Comparison of ENCODE assay signal across 30 cellular contexts in the genomic region with DNA sequence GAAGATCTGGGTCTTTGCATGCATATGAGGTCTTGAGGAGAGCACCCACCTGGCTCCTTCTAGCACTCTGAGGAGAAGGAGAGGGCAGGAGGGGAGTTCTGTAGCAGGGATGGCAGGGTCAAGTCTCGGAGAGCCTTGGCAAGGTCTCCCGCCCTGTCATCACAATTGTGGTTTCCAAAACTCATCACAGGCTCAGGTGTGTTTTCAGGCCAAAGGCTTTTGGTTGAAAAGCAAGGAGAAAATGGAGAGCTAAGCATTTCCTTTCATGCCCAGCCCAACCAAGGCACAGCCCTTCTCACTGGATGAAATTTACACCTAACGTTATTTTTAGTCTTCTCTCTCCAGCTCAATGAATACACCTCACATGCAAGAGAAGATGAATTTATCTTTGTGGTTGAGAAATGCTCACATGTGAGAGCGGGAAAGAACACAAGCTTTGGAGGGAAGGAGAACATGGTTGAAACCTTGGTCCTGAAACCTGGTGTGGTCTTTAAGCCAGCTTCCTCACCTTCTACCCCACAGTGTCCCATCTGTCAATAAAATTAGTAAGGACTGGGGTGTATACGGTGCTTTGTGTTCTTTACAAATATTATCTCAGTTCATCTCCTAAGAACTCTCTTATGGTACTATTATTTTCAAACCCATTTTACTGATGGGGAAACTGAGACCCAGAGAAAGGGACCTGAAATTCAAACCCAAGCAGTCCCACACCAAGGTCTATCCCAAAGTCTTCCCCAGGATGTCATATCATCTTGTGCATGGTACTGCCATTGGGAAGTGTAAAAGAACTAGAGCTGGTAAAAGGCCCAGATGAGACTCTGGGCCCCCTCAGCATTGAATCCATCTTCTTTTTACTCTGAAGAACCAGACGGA.
"Had no signal": no experiment of that assay in that cellular context is flagged by ENCODE, and none has a peak within 500 bp of the region (broad histone marks: within the 10 kb centered on the region; RNA-seq: fewer than 3 reads in every experiment).

No MANE protein-coding gene starts in this region.

- DNase-seq: activated CD4-positive, alpha-beta T cell treated with anti-CD3 and anti-CD28 coated beads for 1 hour; activated CD4-positive, alpha-beta T cell treated with anti-CD3 and anti-CD28 coated beads for 48 hours; activated CD4-positive, alpha-beta T cell treated with anti-CD3 and anti-CD28 coated beads, Interleukin-2, amount 50 U/mL, for 1 hour; activated CD4-positive, alpha-beta T cell treated with anti-CD3 and anti-CD28 coated beads, Interleukin-2, amount 50 U/mL, for 48 hours; activated CD8-positive, alpha-beta memory T cell treated with anti-CD3 and anti-CD28 coated beads for 24 hours; activated CD8-positive, alpha-beta T cell treated with anti-CD3 and anti-CD28 coated beads for 36 hours; activated effector memory CD4-positive, alpha-beta T cell treated with anti-CD3 and anti-CD28 coated beads, Interleukin-2, amount 50 U/mL, for 16 hours; activated naive CD4-positive, alpha-beta T cell treated with anti-CD3 and anti-CD28 coated beads for 36 hours; activated naive CD8-positive, alpha-beta T cell treated with anti-CD3 and anti-CD28 coated beads for 36 hours; activated naive CD8-positive, alpha-beta T cell treated with anti-CD3 and anti-CD28 coated beads, Interleukin-2, amount 50 U/mL, for 24 hours; activated T-cell treated with anti-CD3 and anti-CD28 coated beads, Interleukin-2, amount 50 U/mL, for 4 hours; adrenal gland; amygdala; aorta; body of pancreas; caudate nucleus; cortex of kidney; dermis blood vessel endothelial cell; effector CD4-positive, alpha-beta T cell; effector memory CD8-positive, alpha-beta T cell; esophagus squamous epithelium; foreskin melanocyte; head of caudate nucleus; T-helper 2 cell had no signal

- H3K27me3 ChIP-seq: adrenal gland, body of pancreas, esophagus squamous epithelium had no signal

- FAIRE-seq: colon, endometrium, endothelial cell of umbilical vein had no signal

- H3K4me3 ChIP-seq: adrenal gland, body of pancreas, esophagus squamous epithelium had no signal

- H3K9me3 ChIP-seq: adrenal gland, body of pancreas, esophagus squamous epithelium had no signal

- H3K27ac ChIP-seq: adrenal gland, body of pancreas, epithelial cell of prostate, esophagus squamous epithelium, VCaP had no signal

- H3K36me3 ChIP-seq: adrenal gland, esophagus squamous epithelium had no signal

- ATAC-seq: activated CD8-positive, alpha-beta T cell treated with anti-CD3 and anti-CD28 coated beads for 36 hours; activated naive CD8-positive, alpha-beta T cell treated with anti-CD3 and anti-CD28 coated beads, Interleukin-2, amount 50 U/mL, for 24 hours; activated T-cell treated with anti-CD3 and anti-CD28 coated beads, Interleukin-2, amount 50 U/mL, for 4 hours; activated T-helper 17 cell treated with anti-CD3 and anti-CD28 coated beads, Interleukin-2, amount 50 U/mL, for 72 hours; body of pancreas; effector memory CD8-positive, alpha-beta T cell had no signal
